In the genomic region with DNA sequence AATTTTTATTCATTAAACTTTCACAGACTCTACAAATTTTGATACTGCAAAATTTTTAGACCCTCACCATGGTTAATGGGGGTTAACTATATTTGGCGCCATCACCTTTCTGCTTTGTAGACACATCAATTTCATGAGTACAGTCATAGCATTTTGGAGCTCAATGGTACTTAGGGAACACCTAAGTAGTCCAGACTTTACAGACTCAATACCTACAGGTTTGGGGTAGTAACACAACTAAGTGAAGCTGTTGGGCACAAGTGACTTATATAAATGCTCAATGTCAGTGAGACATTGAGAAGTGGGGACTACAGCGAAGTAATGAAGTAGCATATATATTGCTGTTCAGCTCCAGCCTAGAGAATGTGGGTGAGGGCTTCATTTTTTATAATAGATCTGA, we compare ENCODE assay signal across 1 cellular context.
TF ChIP-seq lines count a peak whose summit lies in the region.

No MANE protein-coding gene starts in this region.

TF ChIP-seq in HepG2, 621 proteins besides CTCF, POLR2A, EP300 and RAD21:
- TF ChIP-seq, protein P1, sequence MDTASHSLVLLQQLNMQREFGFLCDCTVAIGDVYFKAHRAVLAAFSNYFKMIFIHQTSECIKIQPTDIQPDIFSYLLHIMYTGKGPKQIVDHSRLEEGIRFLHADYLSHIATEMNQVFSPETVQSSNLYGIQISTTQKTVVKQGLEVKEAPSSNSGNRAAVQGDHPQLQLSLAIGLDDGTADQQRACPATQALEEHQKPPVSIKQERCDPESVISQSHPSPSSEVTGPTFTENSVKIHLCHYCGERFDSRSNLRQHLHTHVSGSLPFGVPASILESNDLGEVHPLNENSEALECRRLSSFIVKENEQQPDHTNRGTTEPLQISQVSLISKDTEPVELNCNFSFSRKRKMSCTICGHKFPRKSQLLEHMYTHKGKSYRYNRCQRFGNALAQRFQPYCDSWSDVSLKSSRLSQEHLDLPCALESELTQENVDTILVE (CRISPR knock-in tag; IDR thresholded peaks at IDR 0.05), result no peak
- TF ChIP-seq, protein P2, sequence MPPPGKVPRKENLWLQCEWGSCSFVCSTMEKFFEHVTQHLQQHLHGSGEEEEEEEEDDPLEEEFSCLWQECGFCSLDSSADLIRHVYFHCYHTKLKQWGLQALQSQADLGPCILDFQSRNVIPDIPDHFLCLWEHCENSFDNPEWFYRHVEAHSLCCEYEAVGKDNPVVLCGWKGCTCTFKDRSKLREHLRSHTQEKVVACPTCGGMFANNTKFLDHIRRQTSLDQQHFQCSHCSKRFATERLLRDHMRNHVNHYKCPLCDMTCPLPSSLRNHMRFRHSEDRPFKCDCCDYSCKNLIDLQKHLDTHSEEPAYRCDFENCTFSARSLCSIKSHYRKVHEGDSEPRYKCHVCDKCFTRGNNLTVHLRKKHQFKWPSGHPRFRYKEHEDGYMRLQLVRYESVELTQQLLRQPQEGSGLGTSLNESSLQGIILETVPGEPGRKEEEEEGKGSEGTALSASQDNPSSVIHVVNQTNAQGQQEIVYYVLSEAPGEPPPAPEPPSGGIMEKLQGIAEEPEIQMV (CRISPR knock-in tag; IDR thresholded peaks at IDR 0.05; ENCODE audit: low read depth), result no peak
- TF ChIP-seq HHEX (CRISPR knock-in tag; IDR thresholded peaks at IDR 0.05), result no peak
- no peak for TF ChIP-seq CENPT (CRISPR knock-in tag; IDR thresholded peaks at IDR 0.05; ENCODE audit: low read depth)
- no peak for TF ChIP-seq ZNF44 (CRISPR knock-in tag; IDR thresholded peaks at IDR 0.05)
- TF ChIP-seq, protein P3, sequence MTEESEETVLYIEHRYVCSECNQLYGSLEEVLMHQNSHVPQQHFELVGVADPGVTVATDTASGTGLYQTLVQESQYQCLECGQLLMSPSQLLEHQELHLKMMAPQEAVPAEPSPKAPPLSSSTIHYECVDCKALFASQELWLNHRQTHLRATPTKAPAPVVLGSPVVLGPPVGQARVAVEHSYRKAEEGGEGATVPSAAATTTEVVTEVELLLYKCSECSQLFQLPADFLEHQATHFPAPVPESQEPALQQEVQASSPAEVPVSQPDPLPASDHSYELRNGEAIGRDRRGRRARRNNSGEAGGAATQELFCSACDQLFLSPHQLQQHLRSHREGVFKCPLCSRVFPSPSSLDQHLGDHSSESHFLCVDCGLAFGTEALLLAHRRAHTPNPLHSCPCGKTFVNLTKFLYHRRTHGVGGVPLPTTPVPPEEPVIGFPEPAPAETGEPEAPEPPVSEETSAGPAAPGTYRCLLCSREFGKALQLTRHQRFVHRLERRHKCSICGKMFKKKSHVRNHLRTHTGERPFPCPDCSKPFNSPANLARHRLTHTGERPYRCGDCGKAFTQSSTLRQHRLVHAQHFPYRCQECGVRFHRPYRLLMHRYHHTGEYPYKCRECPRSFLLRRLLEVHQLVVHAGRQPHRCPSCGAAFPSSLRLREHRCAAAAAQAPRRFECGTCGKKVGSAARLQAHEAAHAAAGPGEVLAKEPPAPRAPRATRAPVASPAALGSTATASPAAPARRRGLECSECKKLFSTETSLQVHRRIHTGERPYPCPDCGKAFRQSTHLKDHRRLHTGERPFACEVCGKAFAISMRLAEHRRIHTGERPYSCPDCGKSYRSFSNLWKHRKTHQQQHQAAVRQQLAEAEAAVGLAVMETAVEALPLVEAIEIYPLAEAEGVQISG (CRISPR knock-in tag; IDR thresholded peaks at IDR 0.05), result no peak
- TF ChIP-seq PHF8 (CRISPR knock-in tag; IDR thresholded peaks at IDR 0.05), result no peak
- no peak for TF ChIP-seq ZIK1 (CRISPR knock-in tag; IDR thresholded peaks at IDR 0.05; ENCODE audit: borderline replicate concordance, low read depth)
- TF ChIP-seq NR3C1 (CRISPR knock-in tag; IDR thresholded peaks at IDR 0.05), result no peak
- TF ChIP-seq RORA (CRISPR knock-in tag; IDR thresholded peaks at IDR 0.05), result no peak
- TF ChIP-seq SATB2 (CRISPR knock-in tag; IDR thresholded peaks at IDR 0.05), result no peak
- TF ChIP-seq, protein P4, sequence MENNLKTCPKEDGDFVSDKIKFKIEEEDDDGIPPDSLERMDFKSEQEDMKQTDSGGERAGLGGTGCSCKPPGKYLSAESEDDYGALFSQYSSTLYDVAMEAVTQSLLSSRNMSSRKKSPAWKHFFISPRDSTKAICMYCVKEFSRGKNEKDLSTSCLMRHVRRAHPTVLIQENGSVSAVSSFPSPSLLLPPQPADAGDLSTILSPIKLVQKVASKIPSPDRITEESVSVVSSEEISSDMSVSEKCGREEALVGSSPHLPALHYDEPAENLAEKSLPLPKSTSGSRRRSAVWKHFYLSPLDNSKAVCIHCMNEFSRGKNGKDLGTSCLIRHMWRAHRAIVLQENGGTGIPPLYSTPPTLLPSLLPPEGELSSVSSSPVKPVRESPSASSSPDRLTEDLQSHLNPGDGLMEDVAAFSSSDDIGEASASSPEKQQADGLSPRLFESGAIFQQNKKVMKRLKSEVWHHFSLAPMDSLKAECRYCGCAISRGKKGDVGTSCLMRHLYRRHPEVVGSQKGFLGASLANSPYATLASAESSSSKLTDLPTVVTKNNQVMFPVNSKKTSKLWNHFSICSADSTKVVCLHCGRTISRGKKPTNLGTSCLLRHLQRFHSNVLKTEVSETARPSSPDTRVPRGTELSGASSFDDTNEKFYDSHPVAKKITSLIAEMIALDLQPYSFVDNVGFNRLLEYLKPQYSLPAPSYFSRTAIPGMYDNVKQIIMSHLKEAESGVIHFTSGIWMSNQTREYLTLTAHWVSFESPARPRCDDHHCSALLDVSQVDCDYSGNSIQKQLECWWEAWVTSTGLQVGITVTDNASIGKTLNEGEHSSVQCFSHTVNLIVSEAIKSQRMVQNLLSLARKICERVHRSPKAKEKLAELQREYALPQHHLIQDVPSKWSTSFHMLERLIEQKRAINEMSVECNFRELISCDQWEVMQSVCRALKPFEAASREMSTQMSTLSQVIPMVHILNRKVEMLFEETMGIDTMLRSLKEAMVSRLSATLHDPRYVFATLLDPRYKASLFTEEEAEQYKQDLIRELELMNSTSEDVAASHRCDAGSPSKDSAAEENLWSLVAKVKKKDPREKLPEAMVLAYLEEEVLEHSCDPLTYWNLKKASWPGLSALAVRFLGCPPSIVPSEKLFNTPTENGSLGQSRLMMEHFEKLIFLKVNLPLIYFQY (CRISPR knock-in tag; IDR thresholded peaks at IDR 0.05; ENCODE audit: borderline replicate concordance), result no peak
- TF ChIP-seq, protein P5, sequence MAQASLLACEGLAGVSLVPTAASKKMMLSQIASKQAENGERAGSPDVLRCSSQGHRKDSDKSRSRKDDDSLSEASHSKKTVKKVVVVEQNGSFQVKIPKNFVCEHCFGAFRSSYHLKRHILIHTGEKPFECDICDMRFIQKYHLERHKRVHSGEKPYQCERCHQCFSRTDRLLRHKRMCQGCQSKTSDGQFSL (CRISPR knock-in tag; IDR thresholded peaks at IDR 0.05), result no peak
- TF ChIP-seq NRL (CRISPR knock-in tag; IDR thresholded peaks at IDR 0.05; ENCODE audit: borderline replicate concordance), result no peak
- TF ChIP-seq, protein P6, sequence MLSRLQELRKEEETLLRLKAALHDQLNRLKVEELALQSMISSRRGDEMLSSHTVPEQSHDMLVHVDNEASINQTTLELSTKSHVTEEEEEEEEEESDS (CRISPR knock-in tag; IDR thresholded peaks at IDR 0.05; ENCODE audit: borderline replicate concordance), result no peak
TF ChIP-seq in HepG2: peak in this region for 0.
